18 cellular contexts compared by ENCODE assay signal in the genomic region with DNA sequence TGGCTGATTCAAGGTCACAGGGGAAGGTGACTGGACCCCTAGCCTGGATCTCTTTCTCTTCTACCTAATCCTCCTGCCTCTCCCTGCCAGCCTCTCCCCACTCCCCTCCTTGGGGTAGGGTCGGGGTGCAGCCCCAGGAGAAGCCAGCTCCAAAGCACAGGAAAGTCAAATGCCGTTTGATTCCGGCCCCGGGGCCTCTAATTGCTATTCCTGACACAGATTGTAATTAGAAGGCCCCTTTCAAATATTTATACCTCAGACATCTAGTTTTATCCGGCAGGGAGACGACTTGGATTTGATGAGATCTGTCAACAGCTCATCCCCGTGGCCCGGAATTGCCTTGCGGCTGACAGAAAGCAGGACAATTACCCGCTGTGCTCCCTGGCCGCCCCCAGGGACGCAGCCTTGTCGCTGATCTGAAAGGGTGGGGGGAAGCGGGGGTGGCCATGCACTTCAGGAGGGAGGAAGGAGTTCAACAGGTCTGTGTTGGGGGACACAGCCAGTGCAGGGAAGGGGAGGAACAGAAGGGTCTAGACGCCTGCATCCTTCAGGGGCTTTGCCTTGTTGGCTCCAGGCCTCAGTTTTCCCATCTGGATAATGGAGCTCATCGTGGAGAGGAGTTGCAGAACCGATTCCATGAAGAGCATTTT. TPM values are rescaled to one million over a fixed set of nuclear protein-coding genes. Genes with fewer than 3 reads are reported as not detected.
DNase-seq lines count a peak whose midpoint lies in the region; ATAC-seq and TF ChIP-seq lines count a peak whose summit lies in the region.
"Had no signal": no experiment of that assay in that cellular context is flagged by ENCODE, and none has a peak within 500 bp of the region (broad histone marks: within the 10 kb centered on the region; RNA-seq: fewer than 3 reads in every experiment).

No MANE protein-coding gene starts in this region.

- POLR2A ChIA-PET in SK-N-SH (lab: Yijun Ruan, JAX) = interaction anchor here (0.6 to 3.3 kb wide), 10 partner anchors 9 to 512 kb away, joined by 3 to 32 read pairs (median 3); a partner anchor contains a TSS

- TF ChIP-seq CTCF in cardiac muscle cell (IDR thresholded peaks at IDR 0.05; ENCODE audit: low read depth, low read length) = no peak
- no peak for TF ChIP-seq CTCF in SK-N-SH (IDR thresholded peaks at IDR 0.05)

- WGBS in SK-N-SH (ENCODE audit: low lambda C conversion rate) = 30% methylated on average over 15 of the region's 17 CpGs
- no CpG with 5 or more reads among the region's 17 CpGs for WGBS in trophoblast cell (ENCODE audit: extremely low coverage, insufficient coverage, insufficient read length)

- ATAC-seq in Right ventricle myocardium superior (ENCODE audit: poor library complexity) (no peak), GM21528 (IDR thresholded peaks at IDR 0.05; ENCODE audit: low FRiP score, unreplicated experiment) (no peak), GM21526 (IDR thresholded peaks at IDR 0.05; ENCODE audit: low FRiP score, unreplicated experiment) (no peak)
- ATAC-seq: HCT116 had no signal

- peaks cover 16% of the 10 kb centered on the region for H3K4me1 ChIP-seq in cardiac muscle cell (ENCODE audit: low read depth)
- peaks cover 0 to 19% of the 10 kb centered on the region in 2 experiments; a peak in 1 of 4 replicates for H3K4me1 ChIP-seq in SK-N-SH (ENCODE audit: control insufficient read depth in 1 of 2, insufficient read depth in 2 of 2, low read depth in 1 of 2, low read length in 1 of 2)
- H3K4me1 ChIP-seq in trophoblast cell (ENCODE audit: control insufficient read depth in 1 of 2, insufficient read depth in 2 of 2, low read length in 2 of 2) = peaks cover 11 to 13% of the 10 kb centered on the region in 2 experiments

- no peak overlapping the region for H3K4ac ChIP-seq in trophoblast cell (ENCODE audit: low read depth, low read length)

- H3K4me3 ChIP-seq in cardiac muscle cell (no peak overlapping the region), SK-N-SH (ENCODE audit: low read depth in 2 of 2, low read length in 1 of 2) (no peak overlapping the region), trophoblast cell (ENCODE audit: low read depth, low read length) (no peak overlapping the region)
- H3K4me3 ChIP-seq: breast epithelium, thoracic aorta had no signal

- H3K79me1 ChIP-seq in trophoblast cell (ENCODE audit: low read length) = peaks cover 10% of the 10 kb centered on the region

- no peak overlapping the region for H3K9ac ChIP-seq in SK-N-SH
- H3K9ac ChIP-seq in trophoblast cell (ENCODE audit: low read length) = no peak overlapping the region

- no peak for TF ChIP-seq RAD21 in SK-N-SH (IDR thresholded peaks at IDR 0.05; ENCODE audit: low read length)

- DNase-seq in cardiac muscle cell (ENCODE audit: low read depth in 1 of 2, low spot score in 1 of 2) (peak in 1 of 2 donors; percentile 42), Right ventricle myocardium superior (no peak), SK-N-SH (peak; percentile 69), trophoblast cell (no peak)
- DNase-seq: activated CD4-positive, alpha-beta T cell treated with anti-CD3 and anti-CD28 coated beads for 4 hours; cortex of kidney; DMS 273 treated with DMSO at 0.1 percent for 48 hours; head of caudate nucleus; NCI-H1694; nucleus accumbens had no signal

- no peaks in the 10 kb centered on the region for H3K9me2 ChIP-seq in SK-N-SH

- no peaks in the 10 kb centered on the region for H3F3A ChIP-seq in SK-N-SH (replicated peaks; ENCODE audit: insufficient read depth)

- no peak overlapping the region for H2BK120ac ChIP-seq in trophoblast cell (ENCODE audit: insufficient read depth, low read length, poor library complexity)

- TF ChIP-seq EP300 in SK-N-SH (IDR thresholded peaks at IDR 0.05; ENCODE audit: borderline replicate concordance in 1 of 2, low read depth in 1 of 2, low read length in 1 of 2) = peak in 1 of 2 experiments; percentile 83; a peak in 2 of 4 replicates

- H2BK12ac ChIP-seq in trophoblast cell (ENCODE audit: low read length) = no peak overlapping the region

- no peaks in the 10 kb centered on the region for H4K20me1 ChIP-seq in SK-N-SH (ENCODE audit: insufficient read depth)

- H4K91ac ChIP-seq in trophoblast cell (ENCODE audit: low read depth, low read length) = peak overlapping the region; percentile 7

- H3K18ac ChIP-seq in trophoblast cell (ENCODE audit: low read length) = no peak overlapping the region

- no peak overlapping the region for H3K23ac ChIP-seq in trophoblast cell (ENCODE audit: low read length)

- CTCF ChIA-PET in SK-N-SH (lab: Yijun Ruan, JAX) = interaction anchor here (1.1 to 7.0 kb wide), 8 partner anchors 10 to 123 kb away, joined by 3 to 60 read pairs (median 10); a partner anchor contains a TSS

- no peak overlapping the region for H2AK5ac ChIP-seq in trophoblast cell (ENCODE audit: low read length)

- H4K8ac ChIP-seq in trophoblast cell (ENCODE audit: low read depth, low read length) = no peak overlapping the region

- H2BK5ac ChIP-seq in trophoblast cell (ENCODE audit: low read depth, low read length, poor library complexity) = no peak overlapping the region

- H3K27me3 ChIP-seq in cardiac muscle cell (no peaks in the 10 kb centered on the region), SK-N-SH (ENCODE audit: insufficient read depth) (peaks cover 12% of the 10 kb centered on the region), trophoblast cell (ENCODE audit: insufficient read depth, low read length) (peaks cover 8% of the 10 kb centered on the region)

- peak overlapping the region; percentile 70 for H3K27ac ChIP-seq in cardiac muscle cell
- H3K27ac ChIP-seq in SK-N-SH (ENCODE audit: low read depth in 2 of 2, low read length in 1 of 2) = peak overlapping the region in 1 of 2 experiments; percentile 99; a peak in 2 of 4 replicates
- no peak overlapping the region for H3K27ac ChIP-seq in trophoblast cell (ENCODE audit: low read depth, low read length)
- H3K27ac ChIP-seq: breast epithelium, RWPE1, thoracic aorta had no signal

- H2AFZ ChIP-seq in SK-N-SH (ENCODE audit: low read depth) (no peak overlapping the region), trophoblast cell (ENCODE audit: insufficient read depth, low read length, poor library complexity) (no peak overlapping the region)

- no peaks in the 10 kb centered on the region for H3K36me3 ChIP-seq in cardiac muscle cell
- no peaks in the 10 kb centered on the region for H3K36me3 ChIP-seq in SK-N-SH (replicated peaks in 1 of 2; ENCODE audit: control insufficient read depth in 1 of 2, insufficient read depth in 2 of 2, low read length in 1 of 2)
- H3K36me3 ChIP-seq in trophoblast cell (ENCODE audit: control insufficient read depth in 1 of 2, insufficient read depth in 2 of 2, low read length in 2 of 2) = no peaks in the 10 kb centered on the region
- H3K36me3 ChIP-seq: breast epithelium had no signal

- no peaks in the 10 kb centered on the region for H3K9me3 ChIP-seq in cardiac muscle cell (ENCODE audit: low read depth)
- no peaks in the 10 kb centered on the region for H3K9me3 ChIP-seq in SK-N-SH
- no peaks in the 10 kb centered on the region for H3K9me3 ChIP-seq in trophoblast cell (ENCODE audit: insufficient read depth, low read depth, low read length)
- H3K9me3 ChIP-seq: breast epithelium, thoracic aorta had no signal

- H3K4me2 ChIP-seq in SK-N-SH (no peak overlapping the region), trophoblast cell (ENCODE audit: low read length) (no peak overlapping the region)

- no peak overlapping the region for H4K12ac ChIP-seq in trophoblast cell (ENCODE audit: low read depth, low read length)

- H3K79me2 ChIP-seq in SK-N-SH (ENCODE audit: insufficient read depth) = no peaks in the 10 kb centered on the region
- H3K79me2 ChIP-seq in trophoblast cell (ENCODE audit: control insufficient read depth, insufficient read depth, low read length, poor library complexity) = peaks cover 2% of the 10 kb centered on the region

- intact Hi-C loops in Right ventricle myocardium superior (cut with DNase I) = no loop called here

- peak overlapping the region; percentile 2 for H3K14ac ChIP-seq in trophoblast cell (ENCODE audit: low read length)

RNA-seq across cellular contexts. Expression of a gene that starts 1.9 kb away (rescaled TPM):
- total RNA-seq in cardiac muscle cell (78.4 and 144 TPM in 2 replicates), Right ventricle myocardium superior (not detected)
- polyA plus RNA-seq in cardiac muscle cell (93.2 and 129 TPM in 2 replicates), SK-N-SH (2012; rRNA removed) (3.1 and 6.9 TPM in 2 replicates)
- 3.0 and 7.6 TPM in 2 replicates for polyA plus RNA-seq in SK-N-SH (2012; cell fraction: cytosol; rRNA removed)
- polyA plus RNA-seq in SK-N-SH (2012; cell fraction: nucleus; rRNA removed) = 8.5 and 32.8 TPM in 2 replicates
- 4.4 and 5.7 TPM in 2 replicates for polyA plus RNA-seq in trophoblast cell (2013)
- total RNA-seq: breast epithelium, NCI-H460, thoracic aorta had no signal

RNA-seq across cellular contexts. Expression of a gene that starts 25.0 kb away (rescaled TPM):
- 0.92 and 2.5 TPM in 2 replicates for total RNA-seq in cardiac muscle cell
- 0.84 and 2.9 TPM in 2 replicates for polyA plus RNA-seq in cardiac muscle cell
- 0.24 TPM for total RNA-seq in Right ventricle myocardium superior
- polyA plus RNA-seq in SK-N-SH (2012; rRNA removed) = 0.06 TPM in 1 of 2 replicates, not detected in the other
- 0.03 and 0.21 TPM in 2 replicates for polyA plus RNA-seq in SK-N-SH (2012; cell fraction: cytosol; rRNA removed)
- not detected in 2 replicates for polyA plus RNA-seq in SK-N-SH (2012; cell fraction: nucleus; rRNA removed)
- 0.89 and 1.2 TPM in 2 replicates for polyA plus RNA-seq in trophoblast cell (2013)
- total RNA-seq: breast epithelium, NCI-H460, right cardiac atrium had no signal

RNA-seq across cellular contexts. Expression of a gene that starts 27.2 kb away (rescaled TPM):
- 16.3 and 24.7 TPM in 2 replicates for total RNA-seq in cardiac muscle cell
- 18.5 and 23.2 TPM in 2 replicates for polyA plus RNA-seq in cardiac muscle cell
- not detected for total RNA-seq in Right ventricle myocardium superior
- 46.7 and 49.0 TPM in 2 replicates for polyA plus RNA-seq in SK-N-SH (2012; rRNA removed)
- polyA plus RNA-seq in SK-N-SH (2012; cell fraction: cytosol; rRNA removed) = 18.6 and 33.9 TPM in 2 replicates
- 90.3 and 101 TPM in 2 replicates for polyA plus RNA-seq in SK-N-SH (2012; cell fraction: nucleus; rRNA removed)
- polyA plus RNA-seq in trophoblast cell (2013) = 8.7 TPM in 2 replicates
- total RNA-seq: NCI-H460, right cardiac atrium, thoracic aorta had no signal
- polyA plus RNA-seq: right cardiac atrium had no signal

RNA-seq across cellular contexts. Expression of a gene that starts 30.3 kb away (rescaled TPM):
- total RNA-seq in cardiac muscle cell (27.5 and 30.4 TPM in 2 replicates), Right ventricle myocardium superior (7.8 TPM)
- polyA plus RNA-seq in cardiac muscle cell (19.1 and 24.7 TPM in 2 replicates), SK-N-SH (2012; rRNA removed) (25.3 and 29.0 TPM in 2 replicates)
- polyA plus RNA-seq in SK-N-SH (2012; cell fraction: cytosol; rRNA removed) = 19.2 and 22.0 TPM in 2 replicates
- polyA plus RNA-seq in SK-N-SH (2012; cell fraction: nucleus; rRNA removed) = 18.9 and 21.1 TPM in 2 replicates
- polyA plus RNA-seq in trophoblast cell (2013) = 16.3 and 17.4 TPM in 2 replicates

RNA-seq across cellular contexts. Expression of a gene that starts 47.9 kb away (rescaled TPM):
- not detected in 2 replicates for total RNA-seq in cardiac muscle cell
- polyA plus RNA-seq in cardiac muscle cell = 0.44 TPM in 1 of 2 replicates, not detected in the other
- total RNA-seq in Right ventricle myocardium superior = 0.51 TPM
- 3.6 and 3.7 TPM in 2 replicates for polyA plus RNA-seq in SK-N-SH (2012; rRNA removed)
- 2.1 and 2.6 TPM in 2 replicates for polyA plus RNA-seq in SK-N-SH (2012; cell fraction: cytosol; rRNA removed)
- polyA plus RNA-seq in SK-N-SH (2012; cell fraction: nucleus; rRNA removed) = 2.1 and 2.9 TPM in 2 replicates
- 1.3 and 1.4 TPM in 2 replicates for polyA plus RNA-seq in trophoblast cell (2013)

Comparison
In these comparisons a context has a peak if more than half of its experiments do, and no peak if none do; other contexts are left out.
1. RNA of a gene that starts 1.9 kb away (total RNA-seq): 78.4 to 144 TPM in cardiac muscle cell; not detected in Right ventricle myocardium superior (single experiment); every median in the first group is over 10 times any median in the second.
2. RNA of a gene that starts 27.2 kb away (total RNA-seq): 16.3 to 24.7 TPM in cardiac muscle cell; not detected in Right ventricle myocardium superior (single experiment); every median in the first group is over 10 times any median in the second.